Comparison of ENCODE assay signal across 17 cellular contexts in genomic region chr4:140666889-140667614, GRCh38.
DNase-seq lines count a peak whose midpoint lies in the region; ATAC-seq lines count a peak whose summit lies in the region.
"Had no signal": no experiment of that assay in that cellular context is flagged by ENCODE, and none has a peak within 500 bp of the region (broad histone marks: within the 10 kb centered on the region; RNA-seq: fewer than 3 reads in every experiment).

No MANE protein-coding gene starts in this region.

- H3K27me3 ChIP-seq in H7 (ENCODE audit: control insufficient read depth, insufficient read depth, low read length) = no peaks in the 10 kb centered on the region
- H3K27me3 ChIP-seq: thyroid gland had no signal

- H3K4me1 Mint-ChIP-seq in stimulated activated naive B cell treated with anti-CD40 and anti-IgM and Interleukin-4, amounts not matched to agents 10 μg/mL and 1 μg/mL and 100 μg/mL, for 72 hours = peaks cover 7 to 9% of the 10 kb centered on the region in 2 donors
- H3K4me1 Mint-ChIP-seq: nephron progenitor cell had no signal

- H3K4me3 ChIP-seq in H7 (ENCODE audit: insufficient read depth, low read depth, low read length) = no peak overlapping the region
- H3K4me3 ChIP-seq: thyroid gland had no signal

- peak overlapping the region in 1 of 2 donors; percentile 1 for H3K4me3 Mint-ChIP-seq in stimulated activated naive B cell treated with anti-CD40 and anti-IgM and Interleukin-4, amounts not matched to agents 10 μg/mL and 1 μg/mL and 100 μg/mL, for 72 hours
- H3K4me3 Mint-ChIP-seq: dendritic cell treated with granulocyte-macrophage colony-stimulating factor and Interleukin-4, amounts not matched to agents 40 ng/mL and 50 ng/mL, for 4 days; H9; nephron progenitor cell had no signal

- ATAC-seq in GM21825 (IDR thresholded peaks at IDR 0.05; ENCODE audit: unreplicated experiment) = peak; percentile 68
- peak in 1 of 2 donors; percentile 10 for ATAC-seq in stimulated activated naive B cell treated with anti-CD40 and anti-IgM and Interleukin-4, amounts not matched to agents 10 μg/mL and 1 μg/mL and 100 μg/mL, for 72 hours (replicated peaks)
- no peak for ATAC-seq in HG03196 (IDR thresholded peaks at IDR 0.05; ENCODE audit: unreplicated experiment)

- peaks cover 17 to 46% of the 10 kb centered on the region in 2 donors for H3K36me3 Mint-ChIP-seq in stimulated activated naive B cell treated with anti-CD40 and anti-IgM and Interleukin-4, amounts not matched to agents 10 μg/mL and 1 μg/mL and 100 μg/mL, for 72 hours

- H3K9me3 Mint-ChIP-seq in stimulated activated naive B cell treated with anti-CD40 and anti-IgM and Interleukin-4, amounts not matched to agents 10 μg/mL and 1 μg/mL and 100 μg/mL, for 72 hours = no peaks in the 10 kb centered on the region
- H3K9me3 Mint-ChIP-seq: dendritic cell treated with granulocyte-macrophage colony-stimulating factor and Interleukin-4, amounts not matched to agents 40 ng/mL and 50 ng/mL, for 4 days; H9; nephron progenitor cell had no signal

- H3K27ac Mint-ChIP-seq in stimulated activated naive B cell treated with anti-CD40 and anti-IgM and Interleukin-4, amounts not matched to agents 10 μg/mL and 1 μg/mL and 100 μg/mL, for 72 hours = peak overlapping the region; percentile 65
- H3K27ac Mint-ChIP-seq: dendritic cell treated with granulocyte-macrophage colony-stimulating factor and Interleukin-4, amounts not matched to agents 40 ng/mL and 50 ng/mL, for 4 days; H9; nephron progenitor cell had no signal

- no peaks in the 10 kb centered on the region for H3K36me3 ChIP-seq in H7 (replicated peaks; ENCODE audit: control insufficient read depth, insufficient read depth, low read length)

- no peaks in the 10 kb centered on the region for H3K27me3 Mint-ChIP-seq in stimulated activated naive B cell treated with anti-CD40 and anti-IgM and Interleukin-4, amounts not matched to agents 10 μg/mL and 1 μg/mL and 100 μg/mL, for 72 hours
- H3K27me3 Mint-ChIP-seq: dendritic cell treated with granulocyte-macrophage colony-stimulating factor and Interleukin-4, amounts not matched to agents 40 ng/mL and 50 ng/mL, for 4 days had no signal

- DNase-seq in NCI-H2029 (lab: John Stamatoyannopoulos, UW) (peak; percentile 19), NCI-H2029 treated with DMSO at 0.1 percent for 48 hours (lab: John Stamatoyannopoulos, UW) (no peak), NCI-H345 (lab: John Stamatoyannopoulos, UW) (peak; percentile 55), H7 (no peak)
- no peak for DNase-seq in stimulated activated naive B cell treated with anti-CD40 and anti-IgM and Interleukin-4, amounts not matched to agents 10 μg/mL and 1 μg/mL and 100 μg/mL, for 72 hours
- no peak for DNase-seq in stimulated activated CD4-positive, alpha-beta T cell treated with anti-CD3 and anti-CD28 coated beads, Interleukin-2, amount 100 ng/mL, for 48 hours
- DNase-seq: activated T-cell treated with anti-CD3 and anti-CD28 coated beads for 4 hours, amniotic stem cell, foreskin melanocyte, H9, Karpas-422, NCI-H774, nephron progenitor cell, thyroid gland had no signal

Comparison
In these comparisons a context has a peak if more than half of its experiments do, and no peak if none do; other contexts are left out.
1. DNase-seq: peak in NCI-H2029 (single experiment) and NCI-H345 (single experiment); none in NCI-H2029 treated with DMSO at 0.1 percent for 48 hours (single experiment), stimulated activated naive B cell treated with anti-CD40 and anti-IgM and Interleukin-4, amounts not matched to agents 10 μg/mL and 1 μg/mL and 100 μg/mL, for 72 hours (single experiment), H7 (single experiment) and stimulated activated CD4-positive, alpha-beta T cell treated with anti-CD3 and anti-CD28 coated beads, Interleukin-2, amount 100 ng/mL, for 48 hours (0 of 2).